In genomic region chr16:72138064-72138572, GRCh38 we compare ENCODE assay signal across 35 cellular contexts. TPM values are rescaled to one million over a fixed set of nuclear protein-coding genes. Genes with fewer than 3 reads are reported as not detected.
"Had no signal": no experiment of that assay in that cellular context is flagged by ENCODE, and none has a peak within 500 bp of the region (broad histone marks: within the 10 kb centered on the region; RNA-seq: fewer than 3 reads in every experiment).

No MANE protein-coding gene starts in this region.

- H3K4me1 ChIP-seq: adrenal gland, body of pancreas, esophagus muscularis mucosa, foreskin keratinocyte, gastrocnemius medialis had no signal

- ATAC-seq: activated CD4-positive, CD25-positive, alpha-beta regulatory T cell treated with anti-CD3 and anti-CD28 coated beads, Interleukin-2, amount 50 U/mL, for 24 hours; activated CD8-positive, alpha-beta T cell treated with anti-CD3 and anti-CD28 coated beads for 36 hours; activated naive CD8-positive, alpha-beta T cell treated with anti-CD3 and anti-CD28 coated beads, Interleukin-2, amount 50 U/mL, for 24 hours; body of pancreas; effector memory CD8-positive, alpha-beta T cell; foreskin keratinocyte; gastrocnemius medialis; T-helper 17 cell had no signal

- H3K36me3 ChIP-seq: adrenal gland, esophagus muscularis mucosa, gastrocnemius medialis, WERI-Rb-1 had no signal

- H3K4me1 Mint-ChIP-seq: activated B cell treated with CpG ODN at 0.5 μM for 24 hours; activated naive CD4-positive, alpha-beta T cell treated with anti-CD3 and anti-CD28 coated beads, Interleukin-2, amount 50 U/mL, for 24 hours; activated naive CD8-positive, alpha-beta T cell treated with anti-CD3 and anti-CD28 coated beads for 36 hours; activated naive CD8-positive, alpha-beta T cell treated with anti-CD3 and anti-CD28 coated beads, Interleukin-2, amount 50 U/mL, for 24 hours; T-helper 17 cell had no signal

- H3K27me3 Mint-ChIP-seq: activated B cell treated with CpG ODN at 0.5 μM for 24 hours; activated CD8-positive, alpha-beta T cell treated with anti-CD3 and anti-CD28 coated beads for 36 hours; activated naive CD8-positive, alpha-beta T cell treated with anti-CD3 and anti-CD28 coated beads for 36 hours; activated naive CD8-positive, alpha-beta T cell treated with anti-CD3 and anti-CD28 coated beads, Interleukin-2, amount 50 U/mL, for 24 hours had no signal

- H3K4me3 Mint-ChIP-seq: activated B cell treated with CpG ODN at 0.5 μM for 24 hours; activated CD8-positive, alpha-beta T cell treated with anti-CD3 and anti-CD28 coated beads for 36 hours; activated naive CD4-positive, alpha-beta T cell treated with anti-CD3 and anti-CD28 coated beads for 36 hours; activated naive CD4-positive, alpha-beta T cell treated with anti-CD3 and anti-CD28 coated beads, Interleukin-2, amount 50 U/mL, for 24 hours; activated naive CD8-positive, alpha-beta T cell treated with anti-CD3 and anti-CD28 coated beads for 36 hours; activated naive CD8-positive, alpha-beta T cell treated with anti-CD3 and anti-CD28 coated beads, Interleukin-2, amount 50 U/mL, for 24 hours; activated T-helper 1 cell treated with anti-CD3 and anti-CD28 coated beads, Interleukin-12 subunit alpha, Interleukin-12 subunit beta, Interleukin-2, Interleukin-4 antibody, amounts not matched to agents 30 ng/mL and 10 ng/mL and 1 ng/mL, durations not matched to agents 14 hours and 24 hours and 36 hours; effector memory CD8-positive, alpha-beta T cell; T-helper 17 cell; T-helper 2 cell treated with Interferon-gamma antibody and Interleukin-4, amounts not matched to agents 5 μg/mL and 100 μg/mL, for 36 hours had no signal

- H3K9me3 ChIP-seq: adrenal gland, body of pancreas, esophagus muscularis mucosa, gastrocnemius medialis had no signal

- H3K27ac Mint-ChIP-seq: activated B cell treated with CpG ODN at 0.5 μM for 24 hours; activated CD8-positive, alpha-beta T cell treated with anti-CD3 and anti-CD28 coated beads for 36 hours; activated naive CD4-positive, alpha-beta T cell treated with anti-CD3 and anti-CD28 coated beads for 36 hours; activated naive CD4-positive, alpha-beta T cell treated with anti-CD3 and anti-CD28 coated beads, Interleukin-2, amount 50 U/mL, for 24 hours; activated naive CD8-positive, alpha-beta T cell treated with anti-CD3 and anti-CD28 coated beads for 36 hours; activated naive CD8-positive, alpha-beta T cell treated with anti-CD3 and anti-CD28 coated beads, Interleukin-2, amount 50 U/mL, for 24 hours; activated T-helper 1 cell treated with anti-CD3 and anti-CD28 coated beads, Interleukin-12 subunit alpha, Interleukin-12 subunit beta, Interleukin-2, Interleukin-4 antibody, amounts not matched to agents 30 ng/mL and 10 ng/mL and 1 ng/mL, durations not matched to agents 14 hours and 24 hours and 36 hours; activated T-helper 2 cell treated with anti-CD3 and anti-CD28 coated beads, Interferon-gamma antibody, Interleukin-2, Interleukin-4, amounts not matched to agents 10 μg/mL and 5 μg/mL and 100 μg/mL, durations not matched to agents 14 hours and 24 hours and 36 hours; effector memory CD8-positive, alpha-beta T cell; T-helper 2 cell treated with Interferon-gamma antibody and Interleukin-4, amounts not matched to agents 5 μg/mL and 100 μg/mL, for 36 hours had no signal

- H3K27ac ChIP-seq: adrenal gland, body of pancreas, esophagus muscularis mucosa, foreskin keratinocyte, gastrocnemius medialis, WERI-Rb-1 had no signal

- DNase-seq: activated B cell treated with CpG ODN at 0.5 μM for 24 hours; activated CD4-positive, alpha-beta T cell treated with anti-CD3 and anti-CD28 coated beads for 48 hours; activated CD4-positive, alpha-beta T cell treated with anti-CD3 and anti-CD28 coated beads, Interleukin-2, amount 50 U/mL, for 1 hour; activated CD4-positive, alpha-beta T cell treated with anti-CD3 and anti-CD28 coated beads, Interleukin-2, amount 50 U/mL, for 48 hours; activated CD8-positive, alpha-beta memory T cell treated with anti-CD3 and anti-CD28 coated beads for 24 hours; activated CD8-positive, alpha-beta T cell treated with anti-CD3 and anti-CD28 coated beads for 36 hours; activated effector memory CD4-positive, alpha-beta T cell treated with anti-CD3 and anti-CD28 coated beads, Interleukin-2, amount 50 U/mL, for 16 hours; activated naive CD4-positive, alpha-beta T cell treated with anti-CD3 and anti-CD28 coated beads for 36 hours; activated naive CD8-positive, alpha-beta T cell treated with anti-CD3 and anti-CD28 coated beads for 36 hours; activated naive CD8-positive, alpha-beta T cell treated with anti-CD3 and anti-CD28 coated beads, Interleukin-2, amount 50 U/mL, for 24 hours; activated T-cell treated with anti-CD3 and anti-CD28 coated beads, Interleukin-2, amount 50 U/mL, for 1 hour; activated T-cell treated with anti-CD3 and anti-CD28 coated beads, Interleukin-2, amount 50 U/mL, for 48 hours; adrenal gland; amygdala; aorta; body of pancreas; caudate nucleus; cortex of kidney; dermis blood vessel endothelial cell; effector CD4-positive, alpha-beta T cell; effector memory CD8-positive, alpha-beta T cell; erythroblast; gastrocnemius medialis; glutamatergic neuron; T-helper 1 cell; T-helper 17 cell; T1000; WERI-Rb-1 had no signal

- H3K27me3 ChIP-seq: adrenal gland, body of pancreas, esophagus muscularis mucosa, foreskin keratinocyte had no signal

- H3K4me3 ChIP-seq: adrenal gland, body of pancreas, esophagus muscularis mucosa, gastrocnemius medialis had no signal

- H3K9me3 Mint-ChIP-seq: activated B cell treated with CpG ODN at 0.5 μM for 24 hours; activated CD8-positive, alpha-beta T cell treated with anti-CD3 and anti-CD28 coated beads for 36 hours; activated naive CD4-positive, alpha-beta T cell treated with anti-CD3 and anti-CD28 coated beads for 36 hours; activated naive CD4-positive, alpha-beta T cell treated with anti-CD3 and anti-CD28 coated beads, Interleukin-2, amount 50 U/mL, for 24 hours; activated naive CD8-positive, alpha-beta T cell treated with anti-CD3 and anti-CD28 coated beads for 36 hours; activated naive CD8-positive, alpha-beta T cell treated with anti-CD3 and anti-CD28 coated beads, Interleukin-2, amount 50 U/mL, for 24 hours; activated T-helper 1 cell treated with anti-CD3 and anti-CD28 coated beads, Interleukin-12 subunit alpha, Interleukin-12 subunit beta, Interleukin-2, Interleukin-4 antibody, amounts not matched to agents 30 ng/mL and 10 ng/mL and 1 ng/mL, durations not matched to agents 14 hours and 24 hours and 36 hours; activated T-helper 2 cell treated with anti-CD3 and anti-CD28 coated beads, Interferon-gamma antibody, Interleukin-2, Interleukin-4, amounts not matched to agents 10 μg/mL and 5 μg/mL and 100 μg/mL, durations not matched to agents 14 hours and 24 hours and 36 hours; effector memory CD8-positive, alpha-beta T cell; T-helper 2 cell treated with Interferon-gamma antibody and Interleukin-4, amounts not matched to agents 5 μg/mL and 100 μg/mL, for 36 hours had no signal

RNA-seq across cellular contexts. Expression of gene PMFBP1, which starts 33.8 kb away (rescaled TPM):
- total RNA-seq: activated T-helper 2 cell treated with anti-CD3 and anti-CD28 coated beads, Interferon-gamma antibody, Interleukin-2, Interleukin-4, amounts not matched to agents 10 μg/mL and 5 μg/mL and 100 μg/mL, durations not matched to agents 14 hours and 24 hours and 36 hours; dermis blood vessel endothelial cell; gastrocnemius medialis had no signal
